9 cellular contexts compared by ENCODE assay signal in the genomic region with DNA sequence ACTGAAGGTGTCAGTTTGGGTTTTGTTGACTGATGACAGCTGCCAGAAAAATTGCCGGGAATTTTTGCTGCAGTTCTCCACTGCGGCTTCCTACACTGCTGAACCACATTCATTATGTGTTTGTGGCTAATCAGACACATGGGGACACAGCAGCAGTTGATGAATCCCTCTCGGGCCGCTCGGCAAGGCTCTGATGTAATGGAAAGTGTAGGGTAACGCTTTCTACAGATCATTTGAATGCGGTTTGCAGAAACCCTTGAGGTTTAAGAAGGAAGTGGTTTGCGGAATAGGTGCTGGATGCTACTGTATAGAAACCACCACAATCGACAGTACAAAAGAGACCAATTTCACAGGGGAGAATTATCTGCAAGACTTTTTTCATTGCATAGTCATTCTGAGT.
DNase-seq lines count a peak whose midpoint lies in the region; ATAC-seq and TF ChIP-seq lines count a peak whose summit lies in the region.
"Had no signal": no experiment of that assay in that cellular context is flagged by ENCODE, and none has a peak within 500 bp of the region (broad histone marks: within the 10 kb centered on the region; RNA-seq: fewer than 3 reads in every experiment).

No MANE protein-coding gene starts in this region.

- peaks cover 23% of the 10 kb centered on the region for H3K4me1 ChIP-seq in CD4-positive, alpha-beta memory T cell (ENCODE audit: insufficient read depth, low read length)
- H3K4me1 ChIP-seq in effector memory CD4-positive, alpha-beta T cell (ENCODE audit: control insufficient read depth, insufficient read depth, low read length, poor library complexity, severe bottlenecking) = no peaks in the 10 kb centered on the region

- H3K27ac ChIP-seq in CD4-positive, alpha-beta memory T cell (ENCODE audit: low read depth, low read length) = no peak overlapping the region
- no peak overlapping the region for H3K27ac ChIP-seq in effector memory CD4-positive, alpha-beta T cell (ENCODE audit: insufficient read depth, low read length, poor library complexity, severe bottlenecking)
- H3K27ac ChIP-seq in RWPE1 = no peak overlapping the region

- peaks cover 0 to 1% of the 10 kb centered on the region in 2 donors for H3K36me3 Mint-ChIP-seq in CD4-positive, alpha-beta memory T cell

- peak; percentile 69 to 85 (median 82) for DNase-seq in CD4-positive, alpha-beta memory T cell
- DNase-seq in GM20000 (ENCODE audit: low spot score) (peak; percentile 57), RWPE1 (ENCODE audit: low spot score) (no peak), hepatic stellate cell (ENCODE audit: low spot score) (no peak)
- DNase-seq in effector memory CD4-positive, alpha-beta T cell = peak; percentile 19 to 40 (median 40)
- DNase-seq in stimulated activated CD8-positive, alpha-beta memory T cell treated with anti-CD3 and anti-CD28 coated beads, Interleukin-7, amount 100 ng/mL, for 4 hours (ENCODE audit: low read depth in 2 of 2) = peak; percentile 32 to 46

- no peaks in the 10 kb centered on the region for H3K36me3 ChIP-seq in CD4-positive, alpha-beta memory T cell (ENCODE audit: insufficient read depth, low read length)
- no peaks in the 10 kb centered on the region for H3K36me3 ChIP-seq in effector memory CD4-positive, alpha-beta T cell (ENCODE audit: control insufficient read depth, insufficient read depth, low read length)

- POLR2A ChIA-PET in CD4-positive, alpha-beta memory T cell (lab: Charles Lee; ENCODE audit: partially characterized antibody) = no interaction called here
- POLR2A ChIA-PET in RWPE1 (lab: Yijun Ruan, JAX; ENCODE audit: low non-redundant PET) = no interaction called here

- H3K9me3 ChIP-seq in CD4-positive, alpha-beta memory T cell (ENCODE audit: control insufficient read depth in 1 of 2, low read length in 2 of 2) = no peaks in the 10 kb centered on the region
- H3K9me3 ChIP-seq in effector memory CD4-positive, alpha-beta T cell (ENCODE audit: control insufficient read depth, low read length) = no peaks in the 10 kb centered on the region

- peaks cover 11% of the 10 kb centered on the region for H3K27me3 ChIP-seq in CD4-positive, alpha-beta memory T cell (ENCODE audit: insufficient read depth, low read length)
- H3K27me3 ChIP-seq in effector memory CD4-positive, alpha-beta T cell (replicated peaks; ENCODE audit: control insufficient read depth, insufficient read depth, low read length, poor library complexity, severe bottlenecking) = no peaks in the 10 kb centered on the region

- H3K27me3 Mint-ChIP-seq in CD4-positive, alpha-beta memory T cell = peaks cover 32 to 33% of the 10 kb centered on the region in 2 donors

- ATAC-seq in HG03571 (IDR thresholded peaks at IDR 0.05; ENCODE audit: unreplicated experiment) = peak; percentile 100
- ATAC-seq in activated CD4-positive, CD25-positive, alpha-beta regulatory T cell treated with anti-CD3 and anti-CD28 coated beads, Interleukin-2, amount 50 U/mL, for 24 hours = peak; percentile 84 to 88
- ATAC-seq: HCT116 had no signal

- H3K27ac Mint-ChIP-seq in CD4-positive, alpha-beta memory T cell = peak overlapping the region in 6 of 7 donors; percentile 61 to 96 (median 79)

- TF ChIP-seq CTCF in GM20000 (IDR thresholded peaks at IDR 0.05; ENCODE audit: extremely low read depth, missing control alignments) (no peak), RWPE1 (conservative IDR thresholded peaks at IDR 0.05; ENCODE audit: low read depth) (no peak)

- peak overlapping the region in 7 of 8 donors; percentile 18 to 81 (median 48) for H3K4me3 Mint-ChIP-seq in CD4-positive, alpha-beta memory T cell

- no peak overlapping the region for H3K4me3 ChIP-seq in CD4-positive, alpha-beta memory T cell (ENCODE audit: low read length in 2 of 2)
- no peak overlapping the region for H3K4me3 ChIP-seq in effector memory CD4-positive, alpha-beta T cell (ENCODE audit: insufficient read depth, low read depth, low read length, poor library complexity, severe bottlenecking)

- CTCF ChIA-PET in CD4-positive, alpha-beta memory T cell (lab: Charles Lee; ENCODE audit: partially characterized antibody) = no interaction called here
- CTCF ChIA-PET in RWPE1 (lab: Yijun Ruan, JAX) = no interaction called here

- intact Hi-C loops in CD4-positive, alpha-beta memory T cell (cut with micrococcal nuclease) = no loop called here

- peaks cover 15 to 38% (median 28%) of the 10 kb centered on the region in 4 donors for H3K4me1 Mint-ChIP-seq in CD4-positive, alpha-beta memory T cell

- H3K9me3 Mint-ChIP-seq in CD4-positive, alpha-beta memory T cell = peaks cover 0 to 9% (median 2%) of the 10 kb centered on the region in 8 donors

Comparison
In these comparisons a context has a peak if more than half of its experiments do, and no peak if none do; other contexts are left out.
1. DNase-seq: peak in CD4-positive, alpha-beta memory T cell (5 of 5), GM20000 (single experiment), effector memory CD4-positive, alpha-beta T cell (3 of 3) and stimulated activated CD8-positive, alpha-beta memory T cell treated with anti-CD3 and anti-CD28 coated beads, Interleukin-7, amount 100 ng/mL, for 4 hours (2 of 2); none in RWPE1 (single experiment) and hepatic stellate cell (single experiment).